Comparison of ENCODE assay signal across 19 cellular contexts in genomic region chr18:26036635-26037034, GRCh38. TPM values are rescaled to one million over a fixed set of nuclear protein-coding genes. Genes with fewer than 3 reads are reported as not detected.
DNase-seq lines count a peak whose midpoint lies in the region; ATAC-seq, FAIRE-seq and TF ChIP-seq lines count a peak whose summit lies in the region.
"Had no signal": no experiment of that assay in that cellular context is flagged by ENCODE, and none has a peak within 500 bp of the region (broad histone marks: within the 10 kb centered on the region; RNA-seq: fewer than 3 reads in every experiment).

No MANE protein-coding gene starts in this region.

- ATAC-seq in PC-3 = peak; percentile 79
- ATAC-seq: A549 had no signal

- peaks cover 6% of the 10 kb centered on the region; the same call in 1 of the 2 replicates for H3K79me2 ChIP-seq in PC-3 (ENCODE audit: low read length)

- intact Hi-C loops in PC-3 (cut with micrococcal nuclease) = loop anchor here (5.0 kb wide), 1 partner anchor 36 kb away; no protein-coding TSS in a partner anchor
- intact Hi-C loops in kidney (cut with DNase I) = no loop called here

- FAIRE-seq in D721Med (lab: Jason Lieb, UNC) (peak; percentile 77), kidney (lab: Jason Lieb, UNC) (peak; percentile 3)
- FAIRE-seq: A549 had no signal

- BruUV-seq in PC-3 (replicated peaks; lab: Mats Ljungman, UMichigan) = no TSS peak

- no peaks in the 10 kb centered on the region for H3F3A ChIP-seq in PC-3 (ENCODE audit: low read length, unreplicated experiment)

- no peaks in the 10 kb centered on the region for H3K9me2 ChIP-seq in PC-3 (replicated peaks; ENCODE audit: low read length)

- POLR2A ChIA-PET in PC-3 (lab: Charles Lee; ENCODE audit: unreplicated experiment) = no interaction called here

- CTCF ChIA-PET in PC-3 (lab: Charles Lee) = no interaction called here

- peaks cover 20% of the 10 kb centered on the region for H3K4me1 ChIP-seq in HUES6 (ENCODE audit: control insufficient read depth, insufficient read depth, low read length)
- H3K4me1 ChIP-seq in PC-3 (ENCODE audit: insufficient read depth, low read length) = no peaks in the 10 kb centered on the region
- H3K4me1 ChIP-seq in kidney (ENCODE audit: control insufficient read depth in 1 of 2, insufficient read depth in 1 of 2, low read depth in 1 of 2, low read length in 2 of 2) = no peaks in the 10 kb centered on the region
- H3K4me1 ChIP-seq: A549, Caco-2 had no signal

- H3K9ac ChIP-seq in HUES6 (ENCODE audit: low read length) (no peak overlapping the region), PC-3 (ENCODE audit: low read length) (no peak overlapping the region), kidney (ENCODE audit: low read length in 2 of 2) (no peak overlapping the region)
- H3K9ac ChIP-seq: KMS-11 had no signal

- no peak overlapping the region for H3K4me2 ChIP-seq in PC-3 (ENCODE audit: low read length)
- H3K4me2 ChIP-seq: A549, KMS-11 had no signal

- H3K4me3 ChIP-seq in HUES6 (ENCODE audit: low read depth, low read length) = no peak overlapping the region
- no peak overlapping the region for H3K4me3 ChIP-seq in PC-3 (ENCODE audit: low read length)
- H3K4me3 ChIP-seq in kidney (ENCODE audit: low read length in 2 of 2) = no peak overlapping the region
- H3K4me3 ChIP-seq in foreskin fibroblast (ENCODE audit: low read depth in 1 of 2, low read length in 2 of 2) = no peak overlapping the region
- H3K4me3 ChIP-seq: A549 had no signal

- no peaks in the 10 kb centered on the region for H3K27me3 ChIP-seq in HUES6 (ENCODE audit: control insufficient read depth, insufficient read depth, low read length)
- H3K27me3 ChIP-seq in PC-3 (ENCODE audit: low read length) = no peaks in the 10 kb centered on the region

- H2AFZ ChIP-seq in PC-3 (ENCODE audit: low read length) = no peak overlapping the region

- DNase-seq in D721Med (ENCODE audit: insufficient read length, low spot score) (no peak), PC-3 (peak; percentile 24), kidney (no peak), NCI-H1694 treated with DMSO at 0.1 percent for 48 hours (lab: John Stamatoyannopoulos, UW) (no peak), foreskin fibroblast (no peak), hippocampal formation (lab: John Stamatoyannopoulos, UW) (no peak)
- DNase-seq: AML-193; Caco-2; CD4-positive, alpha-beta T cell; DMS153; DMS79; GDM1; GOT3; H7 had no signal

- peaks cover 53% of the 10 kb centered on the region for H3K36me3 ChIP-seq in HUES6 (ENCODE audit: control insufficient read depth, insufficient read depth, low read length)
- peaks cover 52% of the 10 kb centered on the region for H3K36me3 ChIP-seq in PC-3 (ENCODE audit: low read depth, low read length)
- peaks cover 21 to 31% of the 10 kb centered on the region in 2 donors for H3K36me3 ChIP-seq in kidney (ENCODE audit: control insufficient read depth in 1 of 2, insufficient read depth in 2 of 2, low read length in 2 of 2)

- H4K20me1 ChIP-seq in PC-3 (ENCODE audit: low read length) = peaks cover 10% of the 10 kb centered on the region; the same call in 1 of the 2 replicates

- peak overlapping the region; percentile 49; the same call in 1 of the 2 replicates for H3K27ac ChIP-seq in HUES6 (ENCODE audit: low read depth, low read length)
- no peak overlapping the region for H3K27ac ChIP-seq in PC-3 (ENCODE audit: low read length)
- H3K27ac ChIP-seq in kidney (ENCODE audit: low read depth in 2 of 2, low read length in 2 of 2) = no peak overlapping the region
- H3K27ac ChIP-seq: 22Rv1, A549, C4-2B, KMS-11 had no signal

- TF ChIP-seq CTCF in D721Med (IDR thresholded peaks at IDR 0.05; ENCODE audit: insufficient read depth, missing control alignments) = no peak
- TF ChIP-seq CTCF in PC-3 (conservative IDR thresholded peaks at IDR 0.05; ENCODE audit: low read depth, low read length) = no peak
- TF ChIP-seq CTCF in kidney (IDR thresholded peaks at IDR 0.05; ENCODE audit: borderline replicate concordance, extremely low read depth, insufficient read depth) = no peak
- TF ChIP-seq CTCF in foreskin fibroblast (IDR thresholded peaks at IDR 0.05; ENCODE audit: low read depth, low read length) = no peak

- H3K9me3 ChIP-seq in HUES6 (ENCODE audit: control insufficient read depth, insufficient read depth, low read depth, low read length) = no peaks in the 10 kb centered on the region
- no peaks in the 10 kb centered on the region for H3K9me3 ChIP-seq in PC-3 (ENCODE audit: low read length)
- no peaks in the 10 kb centered on the region for H3K9me3 ChIP-seq in kidney (ENCODE audit: control insufficient read depth in 1 of 2, low read length in 2 of 2)
- H3K9me3 ChIP-seq: A549, Caco-2 had no signal

RNA-seq across cellular contexts. Expression of gene SS18, which starts 53.8 kb away (rescaled TPM):
- total RNA-seq in PC-3 (2014; rRNA removed) (70.1 and 98.7 TPM in 2 replicates), kidney (89.6 TPM)
- 43.2 TPM for polyA plus RNA-seq in kidney (ENCODE audit: insufficient read depth, low read depth, low replicate concordance)
